1 cellular context compared by ENCODE assay signal in the genomic region with DNA sequence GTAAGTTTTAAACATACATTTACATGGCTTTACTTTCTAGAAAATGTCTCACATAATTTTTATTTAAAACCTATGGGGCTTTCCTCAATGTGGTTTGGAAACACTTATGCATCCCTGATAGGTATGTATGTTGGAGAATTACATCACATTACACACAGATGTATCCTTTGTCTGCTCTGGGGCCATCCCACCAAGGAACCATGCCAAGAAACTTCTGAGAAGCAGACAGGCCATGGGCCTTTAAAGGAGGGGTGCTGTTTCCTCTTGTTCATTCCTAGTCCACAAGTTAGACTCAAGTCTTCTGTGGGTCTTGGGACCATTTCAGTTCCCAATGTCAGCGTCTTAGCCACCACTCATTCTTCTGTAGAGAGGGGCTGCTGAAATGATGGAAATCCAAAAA.
TF ChIP-seq lines count a peak whose summit lies in the region.

No MANE protein-coding gene starts in this region.

TF ChIP-seq in SK-N-SH treated with all-trans-retinoic acid at 6 μM for 48 hours, 23 proteins besides CTCF, POLR2A, EP300 and RAD21 (continued from another document):
- TF ChIP-seq ESRRG (CRISPR knock-in tag; IDR thresholded peaks at IDR 0.05), result no peak
